25 cellular contexts compared by ENCODE assay signal in the genomic region with DNA sequence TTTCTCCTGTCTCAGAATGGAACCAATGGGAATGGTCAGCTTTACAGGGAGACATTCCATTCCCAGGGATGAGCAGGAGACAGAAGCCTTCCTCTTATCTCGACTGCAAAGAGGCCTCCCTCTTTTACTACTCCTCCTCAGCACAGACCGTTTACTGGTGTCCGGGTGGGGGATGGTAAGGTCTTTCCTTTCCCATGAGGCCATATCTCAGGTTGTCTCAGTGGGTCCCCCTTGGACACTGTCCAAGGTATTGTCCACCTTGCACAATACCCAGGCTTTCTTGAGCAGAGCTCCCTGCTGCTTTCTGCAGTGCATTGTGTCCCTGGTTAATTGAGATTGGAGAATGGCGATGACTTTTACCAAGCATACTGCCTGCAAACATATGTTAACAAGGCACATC. TPM values are rescaled to one million over a fixed set of nuclear protein-coding genes. Genes with fewer than 3 reads are reported as not detected.
DNase-seq lines count a peak whose midpoint lies in the region; ATAC-seq and TF ChIP-seq lines count a peak whose summit lies in the region.
"Had no signal": no experiment of that assay in that cellular context is flagged by ENCODE, and none has a peak within 500 bp of the region (broad histone marks: within the 10 kb centered on the region; RNA-seq: fewer than 3 reads in every experiment).

No MANE protein-coding gene starts in this region.

- H3K4me1 ChIP-seq in HEK293 (ENCODE audit: control insufficient read depth, insufficient read depth, low read length) = no peaks in the 10 kb centered on the region
- peaks cover 32% of the 10 kb centered on the region for H3K4me1 ChIP-seq in neural progenitor cell
- H3K4me1 ChIP-seq: SJSA1 had no signal

- H3K9ac ChIP-seq in neural progenitor cell = no peak overlapping the region

- peak overlapping the region; percentile 21 for H3K4me2 ChIP-seq in neural progenitor cell

- no peak overlapping the region for H3K27ac ChIP-seq in HEK293 (ENCODE audit: extremely low read depth, low read depth, low read length)
- H3K27ac ChIP-seq in neural progenitor cell = no peak overlapping the region
- H3K27ac ChIP-seq: SJSA1 had no signal

- CTCF ChIA-PET in HEK293 (lab: Yijun Ruan, JAX) (no interaction called here), WTC11 (lab: Charles Lee) (no interaction called here)

- H3F3A ChIP-seq in neural progenitor cell (ENCODE audit: low read depth) = peaks cover 14% of the 10 kb centered on the region

- no peaks in the 10 kb centered on the region for H3K27me3 ChIP-seq in neural progenitor cell
- H3K27me3 ChIP-seq: SJSA1 had no signal

- no peak overlapping the region for H3K4me3 Mint-ChIP-seq in WTC11
- no peak overlapping the region for H3K4me3 Mint-ChIP-seq in neural progenitor cell
- H3K4me3 Mint-ChIP-seq in activated naive CD8-positive, alpha-beta T cell treated with anti-CD3 and anti-CD28 coated beads for 36 hours = no peak overlapping the region
- H3K4me3 Mint-ChIP-seq: CD4-positive, alpha-beta memory T cell; HFFc6 had no signal

- no peaks in the 10 kb centered on the region; the same call in 1 of the 2 replicates for H3K9me3 ChIP-seq in HEK293 (ENCODE audit: control insufficient read depth, insufficient read depth, low read depth, low read length)
- H3K9me3 ChIP-seq in neural progenitor cell (ENCODE audit: low read depth) = no peaks in the 10 kb centered on the region

- H3K4me1 Mint-ChIP-seq in WTC11 (peaks cover 78% of the 10 kb centered on the region), neural progenitor cell (no peaks in the 10 kb centered on the region)
- no peaks in the 10 kb centered on the region for H3K4me1 Mint-ChIP-seq in activated naive CD8-positive, alpha-beta T cell treated with anti-CD3 and anti-CD28 coated beads for 36 hours

- ATAC-seq in WTC11 (no peak), HG02588 (IDR thresholded peaks at IDR 0.05; ENCODE audit: unreplicated experiment) (no peak), GM18867 (IDR thresholded peaks at IDR 0.05; ENCODE audit: unreplicated experiment) (no peak)

- H3K4me3 ChIP-seq in HEK293 (ENCODE audit: low read depth, low read length) (no peak overlapping the region), neural progenitor cell (no peak overlapping the region)
- H3K4me3 ChIP-seq: SJSA1 had no signal

- TF ChIP-seq CTCF in HEK293 (tag by site-specific recombination; IDR thresholded peaks at IDR 0.05) = no peak
- TF ChIP-seq CTCF in WTC11 (IDR thresholded peaks at IDR 0.05) = no peak
- no peak for TF ChIP-seq CTCF in neural progenitor cell (IDR thresholded peaks at IDR 0.05)

- H2AFZ ChIP-seq in neural progenitor cell (replicated peaks) = no peak overlapping the region

- no peaks in the 10 kb centered on the region for H4K20me1 ChIP-seq in neural progenitor cell (ENCODE audit: low read depth)

- H3K27ac Mint-ChIP-seq in WTC11 = peak overlapping the region; percentile 71
- no peak overlapping the region for H3K27ac Mint-ChIP-seq in neural progenitor cell
- no peak overlapping the region for H3K27ac Mint-ChIP-seq in activated naive CD8-positive, alpha-beta T cell treated with anti-CD3 and anti-CD28 coated beads for 36 hours
- H3K27ac Mint-ChIP-seq: CD4-positive, alpha-beta memory T cell; HFFc6 had no signal

- H3K36me3 Mint-ChIP-seq in WTC11 (peaks cover 3% of the 10 kb centered on the region; the same call in 1 of the 2 replicates), neural progenitor cell (peaks cover 1% of the 10 kb centered on the region)
- peaks cover 23% of the 10 kb centered on the region for H3K36me3 Mint-ChIP-seq in activated naive CD8-positive, alpha-beta T cell treated with anti-CD3 and anti-CD28 coated beads for 36 hours

- H3K36me3 ChIP-seq in HEK293 (ENCODE audit: control insufficient read depth in 2 of 2, insufficient read depth in 1 of 2, low read length in 2 of 2) = no peaks in the 10 kb centered on the region
- H3K36me3 ChIP-seq in neural progenitor cell = no peaks in the 10 kb centered on the region
- H3K36me3 ChIP-seq: SJSA1 had no signal

- no peaks in the 10 kb centered on the region for H3K79me2 ChIP-seq in neural progenitor cell (ENCODE audit: low read depth)

- no peaks in the 10 kb centered on the region for H3K27me3 Mint-ChIP-seq in WTC11 (ENCODE audit: low read depth)
- peaks cover 6% of the 10 kb centered on the region for H3K27me3 Mint-ChIP-seq in neural progenitor cell (ENCODE audit: insufficient read depth, low read depth)
- H3K27me3 Mint-ChIP-seq in activated naive CD8-positive, alpha-beta T cell treated with anti-CD3 and anti-CD28 coated beads for 36 hours = no peaks in the 10 kb centered on the region

- DNase-seq in WTC11 (ENCODE audit: low spot score) (no peak), islet precursor cell (peak; percentile 63), neural progenitor cell (ENCODE audit: low spot score) (peak; percentile 34), NCI-H1436 treated with DMSO at 0.1 percent for 48 hours (lab: John Stamatoyannopoulos, UW) (no peak)
- DNase-seq in activated naive CD8-positive, alpha-beta T cell treated with anti-CD3 and anti-CD28 coated beads for 36 hours = no peak
- DNase-seq: C1 segment of cervical spinal cord; CD4-positive, alpha-beta memory T cell; COR-L47; DMS53; H7; HFFc6; Kasumi-1; MV-4-11; NCI-H1105; NCI-H146; NCI-H2029; NCI-H446; NCI-H524 treated with DMSO at 0.1 percent for 48 hours; NCI-H82; Right ventricle myocardium superior; RPMI8226 had no signal

- POLR2A ChIA-PET in HEK293 (lab: Yijun Ruan, JAX) (no interaction called here), WTC11 (lab: Charles Lee) (no interaction called here)

- H3K9me3 Mint-ChIP-seq in WTC11 (no peaks in the 10 kb centered on the region), neural progenitor cell (peaks cover 73% of the 10 kb centered on the region)
- peaks cover 48% of the 10 kb centered on the region for H3K9me3 Mint-ChIP-seq in activated naive CD8-positive, alpha-beta T cell treated with anti-CD3 and anti-CD28 coated beads for 36 hours

TF ChIP-seq in HEK293, 187 proteins besides CTCF, POLR2A, EP300 and RAD21:
- no peak for TF ChIP-seq ZBTB20 (tag by site-specific recombination; IDR thresholded peaks at IDR 0.05)
- TF ChIP-seq REST (tag by site-specific recombination; IDR thresholded peaks at IDR 0.05) = 0 out of 2 replicates have a peak, but pooled peaks have one; percentile 19

TF ChIP-seq in WTC11, 78 proteins besides CTCF, POLR2A, EP300 and RAD21 (continues in another document):
- TF ChIP-seq, protein P1, sequence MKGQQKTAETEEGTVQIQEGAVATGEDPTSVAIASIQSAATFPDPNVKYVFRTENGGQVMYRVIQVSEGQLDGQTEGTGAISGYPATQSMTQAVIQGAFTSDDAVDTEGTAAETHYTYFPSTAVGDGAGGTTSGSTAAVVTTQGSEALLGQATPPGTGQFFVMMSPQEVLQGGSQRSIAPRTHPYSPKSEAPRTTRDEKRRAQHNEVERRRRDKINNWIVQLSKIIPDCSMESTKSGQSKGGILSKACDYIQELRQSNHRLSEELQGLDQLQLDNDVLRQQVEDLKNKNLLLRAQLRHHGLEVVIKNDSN (CRISPR knock-in tag; IDR thresholded peaks at IDR 0.05) = no peak
- TF ChIP-seq, protein P2, sequence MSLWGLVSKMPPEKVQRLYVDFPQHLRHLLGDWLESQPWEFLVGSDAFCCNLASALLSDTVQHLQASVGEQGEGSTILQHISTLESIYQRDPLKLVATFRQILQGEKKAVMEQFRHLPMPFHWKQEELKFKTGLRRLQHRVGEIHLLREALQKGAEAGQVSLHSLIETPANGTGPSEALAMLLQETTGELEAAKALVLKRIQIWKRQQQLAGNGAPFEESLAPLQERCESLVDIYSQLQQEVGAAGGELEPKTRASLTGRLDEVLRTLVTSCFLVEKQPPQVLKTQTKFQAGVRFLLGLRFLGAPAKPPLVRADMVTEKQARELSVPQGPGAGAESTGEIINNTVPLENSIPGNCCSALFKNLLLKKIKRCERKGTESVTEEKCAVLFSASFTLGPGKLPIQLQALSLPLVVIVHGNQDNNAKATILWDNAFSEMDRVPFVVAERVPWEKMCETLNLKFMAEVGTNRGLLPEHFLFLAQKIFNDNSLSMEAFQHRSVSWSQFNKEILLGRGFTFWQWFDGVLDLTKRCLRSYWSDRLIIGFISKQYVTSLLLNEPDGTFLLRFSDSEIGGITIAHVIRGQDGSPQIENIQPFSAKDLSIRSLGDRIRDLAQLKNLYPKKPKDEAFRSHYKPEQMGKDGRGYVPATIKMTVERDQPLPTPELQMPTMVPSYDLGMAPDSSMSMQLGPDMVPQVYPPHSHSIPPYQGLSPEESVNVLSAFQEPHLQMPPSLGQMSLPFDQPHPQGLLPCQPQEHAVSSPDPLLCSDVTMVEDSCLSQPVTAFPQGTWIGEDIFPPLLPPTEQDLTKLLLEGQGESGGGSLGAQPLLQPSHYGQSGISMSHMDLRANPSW (CRISPR knock-in tag; conservative IDR thresholded peaks at IDR 0.05; ENCODE audit: low read depth) = no peak
- TF ChIP-seq TEAD1 (CRISPR knock-in tag; IDR thresholded peaks at IDR 0.05) (no peak), MLX (CRISPR knock-in tag; IDR thresholded peaks at IDR 0.05) (no peak), SP1 (CRISPR knock-in tag; conservative IDR thresholded peaks at IDR 0.05) (no peak), ESRRA (CRISPR knock-in tag; IDR thresholded peaks at IDR 0.05; ENCODE audit: borderline replicate concordance) (no peak), NR1H2 (CRISPR knock-in tag; IDR thresholded peaks at IDR 0.05) (no peak)
- TF ChIP-seq, protein P3, sequence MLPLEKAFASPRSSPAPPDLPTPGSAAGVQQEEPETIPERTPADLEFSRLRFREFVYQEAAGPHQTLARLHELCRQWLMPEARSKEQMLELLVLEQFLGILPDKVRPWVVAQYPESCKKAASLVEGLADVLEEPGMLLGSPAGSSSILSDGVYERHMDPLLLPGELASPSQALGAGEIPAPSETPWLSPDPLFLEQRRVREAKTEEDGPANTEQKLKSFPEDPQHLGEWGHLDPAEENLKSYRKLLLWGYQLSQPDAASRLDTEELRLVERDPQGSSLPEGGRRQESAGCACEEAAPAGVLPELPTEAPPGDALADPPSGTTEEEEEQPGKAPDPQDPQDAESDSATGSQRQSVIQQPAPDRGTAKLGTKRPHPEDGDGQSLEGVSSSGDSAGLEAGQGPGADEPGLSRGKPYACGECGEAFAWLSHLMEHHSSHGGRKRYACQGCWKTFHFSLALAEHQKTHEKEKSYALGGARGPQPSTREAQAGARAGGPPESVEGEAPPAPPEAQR (CRISPR knock-in tag; IDR thresholded peaks at IDR 0.05) = no peak

RNA-seq across cellular contexts. Expression of gene ZNF808, which starts 7.5 kb away (rescaled TPM):
- total RNA-seq in WTC11 (2021) (47.1 to 59.2 TPM (median 49.2 TPM) in 3 replicates), neural progenitor cell (ENCODE audit: low replicate concordance) (13.5 and 18.9 TPM in 2 replicates)
- 10 to 100 TPM; 21.1 to 25.7 TPM for total RNA-seq in activated naive CD8-positive, alpha-beta T cell treated with anti-CD3 and anti-CD28 coated beads for 36 hours

RNA-seq across cellular contexts. Expression of gene ZNF701, which starts 50.1 kb away (rescaled TPM):
- total RNA-seq in WTC11 (2021) (34.6 to 40.3 TPM (median 35.0 TPM) in 3 replicates), neural progenitor cell (ENCODE audit: low replicate concordance) (12.9 and 16.2 TPM in 2 replicates)
- 10 to 100 TPM; 18.9 to 19.2 TPM for total RNA-seq in activated naive CD8-positive, alpha-beta T cell treated with anti-CD3 and anti-CD28 coated beads for 36 hours

Comparison
In these comparisons a context has a peak if more than half of its experiments do, and no peak if none do; other contexts are left out.
1. DNase-seq: peak in islet precursor cell (single experiment) and neural progenitor cell (single experiment); none in WTC11 (single experiment), activated naive CD8-positive, alpha-beta T cell treated with anti-CD3 and anti-CD28 coated beads for 36 hours (single experiment) and NCI-H1436 treated with DMSO at 0.1 percent for 48 hours (single experiment).